17 cellular contexts compared by ENCODE assay signal in the genomic region with DNA sequence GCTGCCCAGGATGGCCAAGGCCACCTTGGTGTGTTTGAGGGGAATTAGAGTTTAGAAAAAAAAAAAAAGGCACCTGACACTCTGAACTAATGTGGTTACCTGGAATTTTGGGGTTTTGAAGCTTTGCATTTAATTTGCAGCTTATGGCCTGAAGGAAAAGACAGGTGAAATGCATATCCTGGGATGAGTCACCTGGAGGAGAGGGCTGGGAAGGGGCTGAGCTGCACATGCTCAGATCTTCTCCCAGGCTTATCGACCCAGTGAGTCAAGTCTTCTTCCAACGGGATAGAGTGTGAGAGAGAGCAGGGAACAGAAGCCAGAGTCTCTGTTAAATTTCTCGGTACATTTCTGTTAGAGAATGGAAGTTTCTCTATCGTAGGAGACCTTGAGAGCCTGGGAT. TPM values are rescaled to one million over a fixed set of nuclear protein-coding genes. Genes with fewer than 3 reads are reported as not detected.
"Had no signal": no experiment of that assay in that cellular context is flagged by ENCODE, and none has a peak within 500 bp of the region (broad histone marks: within the 10 kb centered on the region; RNA-seq: fewer than 3 reads in every experiment).

No MANE protein-coding gene starts in this region.

- H3K4me3 Mint-ChIP-seq: activated naive CD8-positive, alpha-beta T cell treated with anti-CD3 and anti-CD28 coated beads, Interleukin-2, amount 10 ng/mL, durations not matched to agents 7 days and 5 days; activated T-cell treated with anti-CD3 and anti-CD28 coated beads, Interleukin-2, amount 50 U/mL, for 72 hours; mesothelial cell of epicardium; neural crest cell; stimulated activated naive CD8-positive, alpha-beta T cell treated with anti-CD3 and anti-CD28 coated beads, Interleukin-15, Interleukin-2, amounts not matched to agents 100 ng/mL and 50 ng/mL, for 24 hours; T-helper 2 cell treated with Interferon-gamma antibody and Interleukin-4, amounts not matched to agents 5 μg/mL and 100 μg/mL, for 36 hours had no signal

- H3K9me3 ChIP-seq: heart left ventricle, ovary had no signal

- H3K9me3 Mint-ChIP-seq: activated naive CD8-positive, alpha-beta T cell treated with anti-CD3 and anti-CD28 coated beads, Interleukin-2, amount 10 ng/mL, durations not matched to agents 7 days and 5 days; activated T-cell treated with anti-CD3 and anti-CD28 coated beads, Interleukin-2, amount 50 U/mL, for 72 hours; mesothelial cell of epicardium; neural crest cell; stimulated activated naive CD8-positive, alpha-beta T cell treated with anti-CD3 and anti-CD28 coated beads, Interleukin-15, Interleukin-2, amounts not matched to agents 100 ng/mL and 50 ng/mL, for 24 hours; T-helper 2 cell treated with Interferon-gamma antibody and Interleukin-4, amounts not matched to agents 5 μg/mL and 100 μg/mL, for 36 hours had no signal

- H3K36me3 Mint-ChIP-seq: activated naive CD8-positive, alpha-beta T cell treated with anti-CD3 and anti-CD28 coated beads, Interleukin-2, amount 10 ng/mL, durations not matched to agents 7 days and 5 days; mesothelial cell of epicardium had no signal

- H3K27ac Mint-ChIP-seq: activated naive CD8-positive, alpha-beta T cell treated with anti-CD3 and anti-CD28 coated beads, Interleukin-2, amount 10 ng/mL, durations not matched to agents 7 days and 5 days; activated T-cell treated with anti-CD3 and anti-CD28 coated beads, Interleukin-2, amount 50 U/mL, for 72 hours; mesothelial cell of epicardium; stimulated activated naive CD8-positive, alpha-beta T cell treated with anti-CD3 and anti-CD28 coated beads, Interleukin-15, Interleukin-2, amounts not matched to agents 100 ng/mL and 50 ng/mL, for 24 hours; T-helper 2 cell treated with Interferon-gamma antibody and Interleukin-4, amounts not matched to agents 5 μg/mL and 100 μg/mL, for 36 hours had no signal

- H3K27me3 ChIP-seq: heart left ventricle, ovary had no signal

- FAIRE-seq: frontal cortex, kidney had no signal

- H3K36me3 ChIP-seq: heart left ventricle, ovary had no signal

- DNase-seq: activated CD4-positive, alpha-beta T cell treated with anti-CD3 and anti-CD28 coated beads for 1 hour; activated CD4-positive, alpha-beta T cell treated with anti-CD3 and anti-CD28 coated beads, Interleukin-2, amount 50 U/mL, for 48 hours; activated gamma-delta T cell treated with Interleukin-2 at 50 U/mL for 16 hours; activated naive CD8-positive, alpha-beta T cell treated with anti-CD3 and anti-CD28 coated beads, Interleukin-2, amount 10 ng/mL, durations not matched to agents 7 days and 5 days; activated T-cell treated with anti-CD3 and anti-CD28 coated beads, Interleukin-2, amount 50 U/mL, for 72 hours; aorta; heart left ventricle; kidney; ovary; stimulated activated CD4-positive, alpha-beta T cell treated with anti-CD3 and anti-CD28 coated beads, Interleukin-15, amount 100 ng/mL, for 24 hours; stimulated activated CD4-positive, alpha-beta T cell treated with anti-CD3 and anti-CD28 coated beads, Interleukin-4, amount 100 ng/mL, for 24 hours had no signal

- H3K27ac ChIP-seq: heart left ventricle, ovary had no signal

- H3K4me3 ChIP-seq: heart left ventricle, ovary had no signal

- H3K27me3 Mint-ChIP-seq: stimulated activated naive CD8-positive, alpha-beta T cell treated with anti-CD3 and anti-CD28 coated beads, Interleukin-15, Interleukin-2, amounts not matched to agents 100 ng/mL and 50 ng/mL, for 24 hours had no signal

- H3K4me1 Mint-ChIP-seq: activated naive CD8-positive, alpha-beta T cell treated with anti-CD3 and anti-CD28 coated beads, Interleukin-2, amount 10 ng/mL, durations not matched to agents 7 days and 5 days had no signal

RNA-seq across cellular contexts. Expression of a gene that starts 29.7 kb away (rescaled TPM):
- total RNA-seq: myocyte, neural crest cell had no signal
